ENCODE assay signal across 8 cellular contexts in genomic region chr17:50274142-50274944, GRCh38. TPM values are rescaled to one million over a fixed set of nuclear protein-coding genes. Genes with fewer than 3 reads are reported as not detected.
DNase-seq lines count a peak whose midpoint lies in the region; ATAC-seq and TF ChIP-seq lines count a peak whose summit lies in the region.

Gene TMEM92, plus strand, starts transcription at chr17:50274466. Its CDS starts 36 bp downstream, at chr17:50274502.

- H3K23ac ChIP-seq in H9 (ENCODE audit: insufficient read length, low read depth, low read length): no peak within 1 kb of the TSS

- TF ChIP-seq CTCF in H9 (conservative IDR thresholded peaks at IDR 0.05): no peak
- TF ChIP-seq CTCF in astrocyte of the spinal cord (IDR thresholded peaks at IDR 0.05; ENCODE audit: low read depth, low read length): no peak
- TF ChIP-seq CTCF in right lobe of liver (IDR thresholded peaks at IDR 0.05): no peak

- no peak within 1 kb of the TSS for H4K5ac ChIP-seq in H9 (ENCODE audit: insufficient read length, low read depth, low read length)

- H3K27me3 ChIP-seq in ACC112 (ENCODE audit: insufficient read depth, low read length) (no peaks in the 10 kb centered on the region), H9 (ENCODE audit: insufficient read depth, low read length) (peaks cover 4% of the 10 kb centered on the region; the same call in 1 of the 2 replicates), right lobe of liver (no peaks in the 10 kb centered on the region)

- H3K56ac ChIP-seq in H9 (ENCODE audit: insufficient read length, low read depth, low read length): no peak within 1 kb of the TSS

- no peak within 1 kb of the TSS for H3K27ac ChIP-seq in ACC112 (ENCODE audit: low read depth, low read length)
- H3K27ac ChIP-seq in H9 (ENCODE audit: insufficient read length, low read depth, low read length): no peak within 1 kb of the TSS
- H3K27ac ChIP-seq in right lobe of liver: peak within 1 kb of the TSS in 2 of 3 donors; percentile 23 to 66

- WGBS in H9 (ENCODE audit: extremely low coverage, insufficient read length, low lambda C conversion rate): no CpG with 5 or more reads among the region's 24 CpGs
- 18% methylated on average over 18 of the region's 24 CpGs for WGBS in right lobe of liver (ENCODE audit: insufficient coverage, low coverage, low lambda C conversion rate, missing lambda C conversion rate)

- no peak within 1 kb of the TSS for H2AK5ac ChIP-seq in H9 (ENCODE audit: insufficient read length, low read length)

- H4K20me1 ChIP-seq in H9 (ENCODE audit: control insufficient read depth, insufficient read depth, insufficient read length): no peaks in the 10 kb centered on the region

- peaks cover 8% of the 10 kb centered on the region for H3K27me3 Mint-ChIP-seq in H9 (ENCODE audit: low read depth)

- peak within 1 kb of the TSS; percentile 87 to 88 (median 87); a peak in 4 of 7 replicates for H3K27ac Mint-ChIP-seq in H9

- H4K91ac ChIP-seq in H9 (ENCODE audit: insufficient read length, low read depth, low read length): no peak within 1 kb of the TSS

- no peak within 1 kb of the TSS for H2BK15ac ChIP-seq in H9 (ENCODE audit: low read depth, low read length)

- no peak within 1 kb of the TSS for H3K9ac ChIP-seq in H9 (ENCODE audit: extremely low read depth, insufficient read length, low read length)

- no peaks in the 10 kb centered on the region for H3K9me3 ChIP-seq in H9 (ENCODE audit: control insufficient read depth, low read depth, low read length)
- no peaks in the 10 kb centered on the region for H3K9me3 ChIP-seq in right lobe of liver

- H3K4me3 ChIP-seq in ACC112 (ENCODE audit: low read depth, low read length) (peak within 1 kb of the TSS; percentile 81), astrocyte of the spinal cord (ENCODE audit: low read depth, low read length) (peak within 1 kb of the TSS; percentile 52), right lobe of liver (peak within 1 kb of the TSS; percentile 40 to 60 (median 59))

- H3K4me2 ChIP-seq in H9 (ENCODE audit: insufficient read depth, insufficient read length, low read length): peak within 1 kb of the TSS; percentile 64

- no peak within 1 kb of the TSS for H2BK20ac ChIP-seq in H9 (ENCODE audit: low read depth, low read length, poor library complexity, severe bottlenecking)

- in situ Hi-C loops in astrocyte of the spinal cord (cut with HindIII; ENCODE audit: low sequenced_read_pairs): no loop called here

- no peak within 1 kb of the TSS for H3K18ac ChIP-seq in H9 (ENCODE audit: insufficient read length, low read depth, low read length)

- H3K4me1 Mint-ChIP-seq in H9: peaks cover 45 to 51% of the 10 kb centered on the region in 2 experiments

- TF ChIP-seq POLR2A in right lobe of liver (IDR thresholded peaks at IDR 0.05): peak; percentile 36

- H3K36me3 ChIP-seq in ACC112 (ENCODE audit: insufficient read depth, low read length) (no peaks in the 10 kb centered on the region), right lobe of liver (peaks cover 0 to 1% (median 0%) of the 10 kb centered on the region in 4 donors)

- H3K79me1 ChIP-seq in H9 (ENCODE audit: insufficient read depth, low read depth, low read length, poor library complexity, severe bottlenecking): no peaks in the 10 kb centered on the region

- peak within 1 kb of the TSS; percentile 66 to 84 for H3K4me3 Mint-ChIP-seq in H9

- peak within 1 kb of the TSS; percentile 65 for H2AFZ ChIP-seq in ACC112 (ENCODE audit: low read length, unreplicated experiment)
- no peak within 1 kb of the TSS for H2AFZ ChIP-seq in H9 (ENCODE audit: low read length)

- no peak within 1 kb of the TSS for H3K14ac ChIP-seq in H9 (ENCODE audit: insufficient read depth, low read length)

- peaks cover 2 to 3% (median 2%) of the 10 kb centered on the region in 3 experiments; a peak in 5 of 7 replicates for H3K36me3 Mint-ChIP-seq in H9 (ENCODE audit: insufficient read depth in 1 of 3, low read depth in 3 of 3)

- ATAC-seq in right lobe of liver (peak; percentile 77 to 91 (median 88)), HG02763 (IDR thresholded peaks at IDR 0.05; ENCODE audit: unreplicated experiment) (no peak), GM21723 (IDR thresholded peaks at IDR 0.05; ENCODE audit: unreplicated experiment) (no peak), HG03565 (IDR thresholded peaks at IDR 0.05; ENCODE audit: unreplicated experiment) (no peak)

- H3K9me3 Mint-ChIP-seq in H9: no peaks in the 10 kb centered on the region; a peak in 2 of 5 replicates

- H3K79me2 ChIP-seq in ACC112 (ENCODE audit: control insufficient read depth, insufficient read depth, low read length, unreplicated experiment) (peaks cover 5% of the 10 kb centered on the region), H9 (ENCODE audit: insufficient read depth, low read length) (no peaks in the 10 kb centered on the region)

- DNase-seq in H9 (peak; percentile 98), astrocyte of the spinal cord (ENCODE audit: low read depth, low spot score) (peak; percentile 33), right lobe of liver (peak; percentile 76 to 91 (median 89))
- no peak for DNase-seq in NK-92 treated with Interleukin-12 subunit alpha and Interleukin-12 subunit beta, amount 100 ng/mL, for 24 hours (lab: John Stamatoyannopoulos, UW)

- no peak within 1 kb of the TSS for H3K4ac ChIP-seq in H9 (ENCODE audit: low read depth, low read length)

- no peak within 1 kb of the TSS for H3T11ph ChIP-seq in H9 (ENCODE audit: low read length)

- H2BK120ac ChIP-seq in H9 (ENCODE audit: low read depth, low read length, poor library complexity, severe bottlenecking): no peak within 1 kb of the TSS

- H3K23me2 ChIP-seq in H9 (ENCODE audit: insufficient read length, low read depth, low read length, poor library complexity, severe bottlenecking): peaks cover 10% of the 10 kb centered on the region

- H2BK12ac ChIP-seq in H9 (ENCODE audit: insufficient read length, low read depth, low read length): no peak within 1 kb of the TSS

- no peak within 1 kb of the TSS for H2BK5ac ChIP-seq in H9 (ENCODE audit: insufficient read length, low read length)

- intact Hi-C loops in right lobe of liver (cut with DNase I): loop anchor here in 1 of 2 donors (5.0 kb wide), 1 partner anchor 72 kb away; the partner anchor contains the start of gene COL1A1

- H4K8ac ChIP-seq in H9 (replicated peaks; ENCODE audit: insufficient read length, low read depth, low read length): no peak within 1 kb of the TSS

- H3K4me1 ChIP-seq in ACC112 (ENCODE audit: control insufficient read depth, insufficient read depth, low read length, unreplicated experiment): peaks cover 56% of the 10 kb centered on the region
- H3K4me1 ChIP-seq in H9 (ENCODE audit: insufficient read depth, low read length): peaks cover 16% of the 10 kb centered on the region; the same call in 1 of the 2 replicates
- peaks cover 0 to 32% (median 3%) of the 10 kb centered on the region in 4 donors for H3K4me1 ChIP-seq in right lobe of liver

RNA-seq across cellular contexts. Expression of gene TMEM92, which starts in this region (rescaled TPM):
- total RNA-seq in H9 (2021) (10.9 and 11.2 TPM in 2 replicates), right lobe of liver (10 to 100 TPM in 1 of 6 experiments, 1 to 10 TPM in 5; 1.5 to 20.0 (median 8.7) TPM)

Comparison
In these comparisons a context has a peak if more than half of its experiments do, and no peak if none do; other contexts are left out.
1. H3K27ac ChIP-seq: peak in right lobe of liver (2 of 3); none in ACC112 (single experiment) and H9 (single experiment).
2. ATAC-seq: peak in right lobe of liver (4 of 4); none in HG02763 (single experiment), GM21723 (single experiment) and HG03565 (single experiment).
3. Peak in every context shown above with its lines, with median percentiles within 50 percentile points of each other: H3K4me3 ChIP-seq.